1 cellular context compared by ENCODE assay signal in the genomic region with DNA sequence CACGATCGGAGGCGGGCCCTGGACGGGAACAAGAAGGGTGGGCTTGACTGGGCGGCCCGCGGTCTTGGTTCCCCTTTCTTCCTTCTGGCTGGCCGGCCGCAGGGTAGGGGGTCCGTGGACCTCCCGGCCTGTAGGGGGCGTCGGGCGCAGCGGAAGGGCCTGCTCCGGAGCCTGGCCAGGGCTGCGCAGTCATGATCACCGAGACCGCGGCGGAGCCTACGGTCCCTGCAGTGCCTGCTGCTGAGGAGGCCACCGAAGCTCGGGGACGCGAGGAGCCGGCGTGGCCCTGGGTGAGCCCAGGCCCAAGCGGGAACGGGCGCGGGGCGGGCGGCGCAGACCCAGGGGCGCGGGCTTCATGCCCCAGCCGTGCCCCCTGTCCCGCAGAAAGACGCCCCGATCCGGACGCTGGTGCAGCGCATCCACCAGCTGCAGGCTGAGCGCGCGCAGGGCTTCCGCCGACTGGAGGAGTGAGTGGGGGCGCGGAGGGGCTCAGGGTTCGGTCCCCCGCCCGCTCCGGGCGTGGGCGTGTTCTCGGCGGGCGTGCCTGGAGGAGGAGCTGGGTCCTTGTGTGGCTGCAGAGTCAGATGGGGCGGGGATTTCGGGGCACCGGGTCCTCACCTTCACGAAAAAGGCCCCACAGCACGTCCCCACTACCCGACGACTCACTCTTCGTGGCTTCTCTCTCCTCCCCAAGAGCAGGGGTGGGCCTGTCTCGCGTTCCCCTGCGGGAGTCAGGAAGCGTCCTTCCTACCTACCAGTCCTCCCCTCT.
TF ChIP-seq lines count a peak whose summit lies in the region.

A gene (plus strand): TSS at position 188 of the 769 bp plus-strand sequence. CDS start 4 bp downstream, at position 192.

TF ChIP-seq in HepG2, 621 proteins besides CTCF, POLR2A, EP300 and RAD21 (continued from another document and continues in another):
- TF ChIP-seq, protein P1, sequence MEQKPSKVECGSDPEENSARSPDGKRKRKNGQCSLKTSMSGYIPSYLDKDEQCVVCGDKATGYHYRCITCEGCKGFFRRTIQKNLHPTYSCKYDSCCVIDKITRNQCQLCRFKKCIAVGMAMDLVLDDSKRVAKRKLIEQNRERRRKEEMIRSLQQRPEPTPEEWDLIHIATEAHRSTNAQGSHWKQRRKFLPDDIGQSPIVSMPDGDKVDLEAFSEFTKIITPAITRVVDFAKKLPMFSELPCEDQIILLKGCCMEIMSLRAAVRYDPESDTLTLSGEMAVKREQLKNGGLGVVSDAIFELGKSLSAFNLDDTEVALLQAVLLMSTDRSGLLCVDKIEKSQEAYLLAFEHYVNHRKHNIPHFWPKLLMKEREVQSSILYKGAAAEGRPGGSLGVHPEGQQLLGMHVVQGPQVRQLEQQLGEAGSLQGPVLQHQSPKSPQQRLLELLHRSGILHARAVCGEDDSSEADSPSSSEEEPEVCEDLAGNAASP (CRISPR knock-in tag; IDR thresholded peaks at IDR 0.05; ENCODE audit: borderline replicate concordance), result peak; percentile 80; the same call in 1 of the 2 replicates
- TF ChIP-seq RFXAP (CRISPR knock-in tag; IDR thresholded peaks at IDR 0.05; ENCODE audit: borderline replicate concordance), result peak; percentile 77; the same call in 1 of the 2 replicates
- no peak; the same call in 1 of the 2 replicates for TF ChIP-seq RARG (CRISPR knock-in tag; IDR thresholded peaks at IDR 0.05; ENCODE audit: low read depth)
- peak; percentile 44; the same call in 1 of the 2 replicates for TF ChIP-seq ZNF441 (CRISPR knock-in tag; IDR thresholded peaks at IDR 0.05; ENCODE audit: borderline replicate concordance)
- TF ChIP-seq PAX8 (CRISPR knock-in tag; IDR thresholded peaks at IDR 0.05; ENCODE audit: borderline replicate concordance), result no peak; the same call in 1 of the 2 replicates
- TF ChIP-seq, protein P2, sequence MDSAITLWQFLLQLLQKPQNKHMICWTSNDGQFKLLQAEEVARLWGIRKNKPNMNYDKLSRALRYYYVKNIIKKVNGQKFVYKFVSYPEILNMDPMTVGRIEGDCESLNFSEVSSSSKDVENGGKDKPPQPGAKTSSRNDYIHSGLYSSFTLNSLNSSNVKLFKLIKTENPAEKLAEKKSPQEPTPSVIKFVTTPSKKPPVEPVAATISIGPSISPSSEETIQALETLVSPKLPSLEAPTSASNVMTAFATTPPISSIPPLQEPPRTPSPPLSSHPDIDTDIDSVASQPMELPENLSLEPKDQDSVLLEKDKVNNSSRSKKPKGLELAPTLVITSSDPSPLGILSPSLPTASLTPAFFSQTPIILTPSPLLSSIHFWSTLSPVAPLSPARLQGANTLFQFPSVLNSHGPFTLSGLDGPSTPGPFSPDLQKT (CRISPR knock-in tag; IDR thresholded peaks at IDR 0.05; ENCODE audit: borderline replicate concordance), result no peak
- TF ChIP-seq ZNF501 (CRISPR knock-in tag; IDR thresholded peaks at IDR 0.05), result peak; percentile 78
- TF ChIP-seq HNRNPK (IDR thresholded peaks at IDR 0.05; ENCODE audit: low read depth, low read length, poor library complexity, severe bottlenecking), result peak; percentile 88
- TF ChIP-seq ZNF138 (CRISPR knock-in tag; IDR thresholded peaks at IDR 0.05; ENCODE audit: low read depth), result peak; percentile 68; the same call in 1 of the 2 replicates
- TF ChIP-seq, protein P3, sequence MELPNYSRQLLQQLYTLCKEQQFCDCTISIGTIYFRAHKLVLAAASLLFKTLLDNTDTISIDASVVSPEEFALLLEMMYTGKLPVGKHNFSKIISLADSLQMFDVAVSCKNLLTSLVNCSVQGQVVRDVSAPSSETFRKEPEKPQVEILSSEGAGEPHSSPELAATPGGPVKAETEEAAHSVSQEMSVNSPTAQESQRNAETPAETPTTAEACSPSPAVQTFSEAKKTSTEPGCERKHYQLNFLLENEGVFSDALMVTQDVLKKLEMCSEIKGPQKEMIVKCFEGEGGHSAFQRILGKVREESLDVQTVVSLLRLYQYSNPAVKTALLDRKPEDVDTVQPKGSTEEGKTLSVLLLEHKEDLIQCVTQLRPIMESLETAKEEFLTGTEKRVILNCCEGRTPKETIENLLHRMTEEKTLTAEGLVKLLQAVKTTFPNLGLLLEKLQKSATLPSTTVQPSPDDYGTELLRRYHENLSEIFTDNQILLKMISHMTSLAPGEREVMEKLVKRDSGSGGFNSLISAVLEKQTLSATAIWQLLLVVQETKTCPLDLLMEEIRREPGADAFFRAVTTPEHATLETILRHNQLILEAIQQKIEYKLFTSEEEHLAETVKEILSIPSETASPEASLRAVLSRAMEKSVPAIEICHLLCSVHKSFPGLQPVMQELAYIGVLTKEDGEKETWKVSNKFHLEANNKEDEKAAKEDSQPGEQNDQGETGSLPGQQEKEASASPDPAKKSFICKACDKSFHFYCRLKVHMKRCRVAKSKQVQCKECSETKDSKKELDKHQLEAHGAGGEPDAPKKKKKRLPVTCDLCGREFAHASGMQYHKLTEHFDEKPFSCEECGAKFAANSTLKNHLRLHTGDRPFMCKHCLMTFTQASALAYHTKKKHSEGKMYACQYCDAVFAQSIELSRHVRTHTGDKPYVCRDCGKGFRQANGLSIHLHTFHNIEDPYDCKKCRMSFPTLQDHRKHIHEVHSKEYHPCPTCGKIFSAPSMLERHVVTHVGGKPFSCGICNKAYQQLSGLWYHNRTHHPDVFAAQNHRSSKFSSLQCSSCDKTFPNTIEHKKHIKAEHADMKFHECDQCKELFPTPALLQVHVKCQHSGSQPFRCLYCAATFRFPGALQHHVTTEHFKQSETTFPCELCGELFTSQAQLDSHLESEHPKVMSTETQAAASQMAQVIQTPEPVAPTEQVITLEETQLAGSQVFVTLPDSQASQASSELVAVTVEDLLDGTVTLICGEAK (IDR thresholded peaks at IDR 0.05), result no peak
- TF ChIP-seq, protein P3 (CRISPR knock-in tag; IDR thresholded peaks at IDR 0.05), result no peak; the same call in 1 of the 2 replicates
- peak; percentile 26; the same call in 1 of the 2 replicates for TF ChIP-seq RNF2 (conservative IDR thresholded peaks at IDR 0.05; ENCODE audit: low read depth)
- 0 out of 2 replicates have a peak, but pooled peaks have one; percentile 63 for TF ChIP-seq ZNF577 (CRISPR knock-in tag; IDR thresholded peaks at IDR 0.05; ENCODE audit: borderline replicate concordance, low read depth)
- TF ChIP-seq ZNF558 (CRISPR knock-in tag; IDR thresholded peaks at IDR 0.05; ENCODE audit: borderline replicate concordance), result no peak
- TF ChIP-seq, protein P4, sequence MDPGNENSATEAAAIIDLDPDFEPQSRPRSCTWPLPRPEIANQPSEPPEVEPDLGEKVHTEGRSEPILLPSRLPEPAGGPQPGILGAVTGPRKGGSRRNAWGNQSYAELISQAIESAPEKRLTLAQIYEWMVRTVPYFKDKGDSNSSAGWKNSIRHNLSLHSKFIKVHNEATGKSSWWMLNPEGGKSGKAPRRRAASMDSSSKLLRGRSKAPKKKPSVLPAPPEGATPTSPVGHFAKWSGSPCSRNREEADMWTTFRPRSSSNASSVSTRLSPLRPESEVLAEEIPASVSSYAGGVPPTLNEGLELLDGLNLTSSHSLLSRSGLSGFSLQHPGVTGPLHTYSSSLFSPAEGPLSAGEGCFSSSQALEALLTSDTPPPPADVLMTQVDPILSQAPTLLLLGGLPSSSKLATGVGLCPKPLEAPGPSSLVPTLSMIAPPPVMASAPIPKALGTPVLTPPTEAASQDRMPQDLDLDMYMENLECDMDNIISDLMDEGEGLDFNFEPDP (CRISPR knock-in tag; conservative IDR thresholded peaks at IDR 0.05), result no peak
- TF ChIP-seq, protein P5, sequence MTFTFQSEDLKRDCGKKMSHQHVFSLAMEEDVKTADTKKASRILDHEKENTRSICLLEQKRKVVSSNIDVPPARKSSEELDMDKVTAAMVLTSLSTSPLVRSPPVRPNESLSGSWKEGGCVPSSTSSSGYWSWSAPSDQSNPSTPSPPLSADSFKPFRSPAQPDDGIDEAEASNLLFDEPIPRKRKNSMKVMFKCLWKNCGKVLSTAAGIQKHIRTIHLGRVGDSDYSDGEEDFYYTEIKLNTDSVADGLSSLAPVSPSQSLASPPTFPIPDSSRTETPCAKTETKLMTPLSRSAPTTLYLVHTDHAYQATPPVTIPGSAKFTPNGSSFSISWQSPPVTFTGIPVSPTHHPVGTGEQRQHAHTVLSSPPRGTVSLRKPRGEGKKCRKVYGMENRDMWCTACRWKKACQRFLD (CRISPR knock-in tag; IDR thresholded peaks at IDR 0.05; ENCODE audit: borderline replicate concordance), result no peak
- no peak for TF ChIP-seq RELA (CRISPR knock-in tag; IDR thresholded peaks at IDR 0.05)
- TF ChIP-seq SRY (CRISPR knock-in tag; IDR thresholded peaks at IDR 0.05), result no peak
- TF ChIP-seq TBL1XR1 (IDR thresholded peaks at IDR 0.05; ENCODE audit: borderline replicate concordance, low read length, partially characterized antibody), result no peak
- peak; percentile 63; the same call in 1 of the 2 replicates for TF ChIP-seq ZIK1 (CRISPR knock-in tag; IDR thresholded peaks at IDR 0.05; ENCODE audit: borderline replicate concordance, low read depth)
- peak; percentile 89 for TF ChIP-seq ZNF235 (CRISPR knock-in tag; IDR thresholded peaks at IDR 0.05; ENCODE audit: borderline replicate concordance)
- TF ChIP-seq, protein P6, sequence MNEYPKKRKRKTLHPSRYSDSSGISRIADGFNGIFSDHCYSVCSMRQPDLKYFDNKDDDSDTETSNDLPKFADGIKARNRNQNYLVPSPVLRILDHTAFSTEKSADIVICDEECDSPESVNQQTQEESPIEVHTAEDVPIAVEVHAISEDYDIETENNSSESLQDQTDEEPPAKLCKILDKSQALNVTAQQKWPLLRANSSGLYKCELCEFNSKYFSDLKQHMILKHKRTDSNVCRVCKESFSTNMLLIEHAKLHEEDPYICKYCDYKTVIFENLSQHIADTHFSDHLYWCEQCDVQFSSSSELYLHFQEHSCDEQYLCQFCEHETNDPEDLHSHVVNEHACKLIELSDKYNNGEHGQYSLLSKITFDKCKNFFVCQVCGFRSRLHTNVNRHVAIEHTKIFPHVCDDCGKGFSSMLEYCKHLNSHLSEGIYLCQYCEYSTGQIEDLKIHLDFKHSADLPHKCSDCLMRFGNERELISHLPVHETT (CRISPR knock-in tag; conservative IDR thresholded peaks at IDR 0.05), result peak; percentile 71; the same call in 1 of the 2 replicates
- TF ChIP-seq GABPA (IDR thresholded peaks at IDR 0.05; ENCODE audit: low read depth, low read length), result peak; percentile 13
- TF ChIP-seq GABPA (CRISPR knock-in tag; IDR thresholded peaks at IDR 0.05; ENCODE audit: low read depth), result peak; percentile 71
- TF ChIP-seq, protein P7, sequence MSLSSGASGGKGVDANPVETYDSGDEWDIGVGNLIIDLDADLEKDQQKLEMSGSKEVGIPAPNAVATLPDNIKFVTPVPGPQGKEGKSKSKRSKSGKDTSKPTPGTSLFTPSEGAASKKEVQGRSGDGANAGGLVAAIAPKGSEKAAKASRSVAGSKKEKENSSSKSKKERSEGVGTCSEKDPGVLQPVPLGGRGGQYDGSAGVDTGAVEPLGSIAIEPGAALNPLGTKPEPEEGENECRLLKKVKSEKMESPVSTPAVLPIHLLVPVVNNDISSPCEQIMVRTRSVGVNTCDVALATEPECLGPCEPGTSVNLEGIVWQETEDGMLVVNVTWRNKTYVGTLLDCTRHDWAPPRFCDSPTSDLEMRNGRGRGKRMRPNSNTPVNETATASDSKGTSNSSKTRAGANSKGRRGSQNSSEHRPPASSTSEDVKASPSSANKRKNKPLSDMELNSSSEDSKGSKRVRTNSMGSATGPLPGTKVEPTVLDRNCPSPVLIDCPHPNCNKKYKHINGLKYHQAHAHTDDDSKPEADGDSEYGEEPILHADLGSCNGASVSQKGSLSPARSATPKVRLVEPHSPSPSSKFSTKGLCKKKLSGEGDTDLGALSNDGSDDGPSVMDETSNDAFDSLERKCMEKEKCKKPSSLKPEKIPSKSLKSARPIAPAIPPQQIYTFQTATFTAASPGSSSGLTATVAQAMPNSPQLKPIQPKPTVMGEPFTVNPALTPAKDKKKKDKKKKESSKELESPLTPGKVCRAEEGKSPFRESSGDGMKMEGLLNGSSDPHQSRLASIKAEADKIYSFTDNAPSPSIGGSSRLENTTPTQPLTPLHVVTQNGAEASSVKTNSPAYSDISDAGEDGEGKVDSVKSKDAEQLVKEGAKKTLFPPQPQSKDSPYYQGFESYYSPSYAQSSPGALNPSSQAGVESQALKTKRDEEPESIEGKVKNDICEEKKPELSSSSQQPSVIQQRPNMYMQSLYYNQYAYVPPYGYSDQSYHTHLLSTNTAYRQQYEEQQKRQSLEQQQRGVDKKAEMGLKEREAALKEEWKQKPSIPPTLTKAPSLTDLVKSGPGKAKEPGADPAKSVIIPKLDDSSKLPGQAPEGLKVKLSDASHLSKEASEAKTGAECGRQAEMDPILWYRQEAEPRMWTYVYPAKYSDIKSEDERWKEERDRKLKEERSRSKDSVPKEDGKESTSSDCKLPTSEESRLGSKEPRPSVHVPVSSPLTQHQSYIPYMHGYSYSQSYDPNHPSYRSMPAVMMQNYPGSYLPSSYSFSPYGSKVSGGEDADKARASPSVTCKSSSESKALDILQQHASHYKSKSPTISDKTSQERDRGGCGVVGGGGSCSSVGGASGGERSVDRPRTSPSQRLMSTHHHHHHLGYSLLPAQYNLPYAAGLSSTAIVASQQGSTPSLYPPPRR (CRISPR knock-in tag; IDR thresholded peaks at IDR 0.05; ENCODE audit: borderline replicate concordance), result peak; percentile 60; the same call in 1 of the 2 replicates
